In the genomic region with DNA sequence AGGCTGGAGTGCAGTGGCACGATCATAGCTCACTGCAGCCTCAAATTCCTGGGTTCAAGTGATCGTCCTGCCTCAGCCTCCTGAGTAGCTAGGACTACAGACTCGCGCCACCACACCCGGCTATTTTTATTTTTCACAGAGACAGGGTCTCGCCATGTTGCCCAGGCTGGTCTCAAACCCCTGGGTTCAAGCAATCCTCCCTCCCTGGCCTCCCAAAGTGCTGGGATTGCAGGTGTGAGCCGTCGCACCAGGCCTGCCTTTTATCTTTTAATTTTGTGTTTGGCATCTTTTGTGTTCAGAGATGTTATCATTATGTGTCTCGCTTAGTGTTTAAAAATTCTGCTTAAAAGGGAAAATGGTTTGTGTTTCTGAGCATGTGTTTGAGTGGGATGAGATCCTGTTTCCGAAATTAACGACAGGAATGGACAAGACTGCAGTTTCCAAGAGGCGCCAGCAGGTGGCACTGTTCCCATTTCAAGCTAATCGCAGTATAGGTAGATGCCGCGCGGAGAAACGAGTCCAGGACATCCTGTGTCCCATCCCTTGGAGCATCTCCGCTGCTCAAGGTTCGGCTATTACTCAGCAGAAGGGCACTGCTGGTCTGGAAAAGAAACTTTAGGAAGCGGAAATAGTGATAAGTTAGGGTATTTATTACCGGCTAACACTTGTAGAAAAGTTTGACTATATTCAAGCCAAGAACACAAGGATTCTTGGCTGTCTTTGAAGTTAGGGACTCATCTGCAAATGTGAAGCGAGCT, we compare ENCODE assay signal across 8 cellular contexts. TPM values are rescaled to one million over a fixed set of nuclear protein-coding genes. Genes with fewer than 3 reads are reported as not detected.
DNase-seq lines count a peak whose midpoint lies in the region; ATAC-seq, FAIRE-seq and TF ChIP-seq lines count a peak whose summit lies in the region.

No MANE protein-coding gene starts in this region.

- DNase-seq in ELR (ENCODE audit: low read depth) (peak; percentile 89), H54 (ENCODE audit: insufficient read length, low spot score) (peak; percentile 43), MG63 (peak; percentile 47), SHP77 (lab: John Stamatoyannopoulos, UW) (peak; percentile 70 to 73), ovary (peak; percentile 71 to 89 (median 84)), tibial nerve (ENCODE audit: low spot score in 2 of 2) (peak; percentile 70 to 87)
- DNase-seq in activated effector memory CD4-positive, alpha-beta T cell treated with Interleukin-2 at 50 U/mL for 16 hours: peak; percentile 57

- TF ChIP-seq POLR2A in H54 (IDR thresholded peaks at IDR 0.05; ENCODE audit: low read depth, low read length) (no peak), gastroesophageal sphincter (IDR thresholded peaks at IDR 0.05) (no peak), ovary (IDR thresholded peaks at IDR 0.05) (no peak), tibial nerve (IDR thresholded peaks at IDR 0.05) (no peak)

- no peak overlapping the region for H3K4me3 ChIP-seq in MG63
- H3K4me3 ChIP-seq in gastroesophageal sphincter: no peak overlapping the region
- H3K4me3 ChIP-seq in ovary: no peak overlapping the region
- no peak overlapping the region for H3K4me3 ChIP-seq in tibial nerve

- H3K27ac ChIP-seq in gastroesophageal sphincter: no peak overlapping the region
- no peak overlapping the region for H3K27ac ChIP-seq in ovary
- H3K27ac ChIP-seq in tibial nerve: no peak overlapping the region

- no peaks in the 10 kb centered on the region for H3K36me3 ChIP-seq in MG63
- H3K36me3 ChIP-seq in gastroesophageal sphincter: no peaks in the 10 kb centered on the region
- H3K36me3 ChIP-seq in ovary: no peaks in the 10 kb centered on the region
- no peaks in the 10 kb centered on the region for H3K36me3 ChIP-seq in tibial nerve

- FAIRE-seq in H54 (lab: Jason Lieb, UNC): peak; percentile 84

- ATAC-seq in gastroesophageal sphincter: peak; percentile 82

- intact Hi-C loops in ovary (cut with DNase I): loop anchor here (5.0 to 10.0 kb wide), 4 partner anchors 54 to 197 kb away; no protein-coding TSS in a partner anchor

- TF ChIP-seq CTCF in gastroesophageal sphincter (IDR thresholded peaks at IDR 0.05): peak; percentile 90 to 96 (median 92)
- TF ChIP-seq CTCF in ovary (IDR thresholded peaks at IDR 0.05): peak; percentile 79 to 85 (median 81)
- TF ChIP-seq CTCF in tibial nerve (IDR thresholded peaks at IDR 0.05): peak; percentile 81 to 94 (median 86)

- H3K27me3 ChIP-seq in MG63: no peaks in the 10 kb centered on the region
- H3K27me3 ChIP-seq in gastroesophageal sphincter: peaks cover 13% of the 10 kb centered on the region
- H3K27me3 ChIP-seq in ovary: no peaks in the 10 kb centered on the region
- no peaks in the 10 kb centered on the region for H3K27me3 ChIP-seq in tibial nerve

- H3K9me3 ChIP-seq in MG63: no peaks in the 10 kb centered on the region
- no peaks in the 10 kb centered on the region for H3K9me3 ChIP-seq in gastroesophageal sphincter
- H3K9me3 ChIP-seq in ovary: no peaks in the 10 kb centered on the region
- no peaks in the 10 kb centered on the region for H3K9me3 ChIP-seq in tibial nerve

- H3K4me1 ChIP-seq in gastroesophageal sphincter (no peaks in the 10 kb centered on the region), ovary (ENCODE audit: insufficient read depth) (no peaks in the 10 kb centered on the region), tibial nerve (no peaks in the 10 kb centered on the region)

- 22 to 25% methylated on average over 14 to 22 of the region's 22 CpGs for WGBS in gastroesophageal sphincter (ENCODE audit: low coverage in 1 of 2), 2 donors
- WGBS in ovary, 3 donors: 14 to 20% (median 17%) methylated on average over 22 of the region's 22 CpGs
- 32 to 34% methylated on average over 22 of the region's 22 CpGs for WGBS in tibial nerve, 2 donors

- TF ChIP-seq EP300 in gastroesophageal sphincter (IDR thresholded peaks at IDR 0.05) (no peak), ovary (IDR thresholded peaks at IDR 0.05) (no peak), tibial nerve (IDR thresholded peaks at IDR 0.05) (peak in 1 of 2 donors; percentile 16)

RNA-seq across cellular contexts. Expression of gene ST7, which starts 23.0 kb away (rescaled TPM):
- 13.7 and 14.4 TPM in 2 replicates for total RNA-seq in MG63 (2014; rRNA removed; shearing (Covaris generic); ENCODE audit: low replicate concordance)
- total RNA-seq in gastroesophageal sphincter: 10 to 100 TPM; 19.1 to 43.9 (median 24.2) TPM
- 10 to 100 TPM; 16.4 to 28.5 (median 18.8) TPM for total RNA-seq in ovary
- polyA plus RNA-seq in ovary: 10 to 100 TPM; 14.1 to 37.7 TPM
- 10 to 100 TPM; 13.5 to 24.9 (median 18.6) TPM for total RNA-seq in tibial nerve
